In the genomic region with DNA sequence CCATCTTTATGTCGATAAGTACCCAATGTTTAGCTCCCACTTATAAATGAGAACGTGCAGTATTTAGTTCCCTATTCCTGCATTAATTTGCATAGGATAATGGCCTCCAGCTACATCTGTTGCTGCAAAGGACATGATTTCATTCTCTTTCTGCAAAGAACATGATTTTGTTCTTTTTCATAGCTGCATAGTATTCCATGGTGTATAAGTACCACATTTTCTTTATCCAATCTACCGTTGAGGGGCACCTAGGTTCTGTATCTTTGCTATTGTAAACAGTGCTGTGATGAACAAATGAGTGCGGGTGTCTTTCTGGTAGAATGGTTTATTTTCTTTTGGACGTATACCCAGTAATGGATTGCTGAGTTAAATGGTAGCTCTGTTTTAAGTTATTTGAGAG, we compare ENCODE assay signal across 1 cellular context.
TF ChIP-seq lines count a peak whose summit lies in the region.

No MANE protein-coding gene starts in this region.

TF ChIP-seq in K562, 482 proteins besides CTCF, POLR2A, EP300 and RAD21:
- TF ChIP-seq HMG20B (CRISPR knock-in tag; IDR thresholded peaks at IDR 0.05) (no peak), RCOR1 (IDR thresholded peaks at IDR 0.05; ENCODE audit: borderline replicate concordance in 1 of 2, low read depth in 2 of 2, low read length in 2 of 2) (no peak), ZNF146 (CRISPR knock-in tag; IDR thresholded peaks at IDR 0.05; ENCODE audit: unreplicated experiment) (peak; percentile 78), RBM25 (IDR thresholded peaks at IDR 0.05; ENCODE audit: low read depth, low read length, severe bottlenecking) (peak; percentile 57)
